8 cellular contexts compared by ENCODE assay signal in genomic region chr20:45771182-45771759, GRCh38. TPM values are rescaled to one million over a fixed set of nuclear protein-coding genes. Genes with fewer than 3 reads are reported as not detected.
DNase-seq lines count a peak whose midpoint lies in the region; ATAC-seq and TF ChIP-seq lines count a peak whose summit lies in the region.

No MANE protein-coding gene starts in this region.

- DNase-seq in GM12865 (ENCODE audit: low read depth), result peak; percentile 86
- DNase-seq in NCI-H1417 (lab: John Stamatoyannopoulos, UW), result peak; percentile 72 to 95 (median 77)
- peak; percentile 91 for DNase-seq in SW480 (ENCODE audit: low spot score)
- peak; percentile 91 for DNase-seq in adipocyte (ENCODE audit: low read depth)
- DNase-seq in left ventricle myocardium superior, result peak; percentile 83
- no peak for DNase-seq in vagina (ENCODE audit: extremely low spot score in 2 of 2)

- TF ChIP-seq CTCF in GM12865 (IDR thresholded peaks at IDR 0.05; ENCODE audit: insufficient read depth, low read depth, low read length, missing control alignments) (peak; percentile 83), vagina (IDR thresholded peaks at IDR 0.05) (peak; percentile 90 to 98 (median 98))

- H3K9ac ChIP-seq in adipocyte (ENCODE audit: low read length), result peak overlapping the region; percentile 69
- no peak overlapping the region for H3K9ac ChIP-seq in rectal smooth muscle tissue (ENCODE audit: low read length)

- H3K9me3 ChIP-seq in adipocyte (ENCODE audit: control insufficient read depth, low read length) (no peaks in the 10 kb centered on the region), vagina (no peaks in the 10 kb centered on the region)

- H3K4me1 ChIP-seq in adipocyte (ENCODE audit: control insufficient read depth, insufficient read depth, low read length) (peaks cover 15% of the 10 kb centered on the region), rectal smooth muscle tissue (ENCODE audit: control insufficient read depth, insufficient read depth, low read length) (peaks cover 9% of the 10 kb centered on the region), vagina (peaks cover 18% of the 10 kb centered on the region)

- H3K4me3 ChIP-seq in GM12865 (ENCODE audit: low read depth, low read length), result no peak overlapping the region
- H3K4me3 ChIP-seq in adipocyte (ENCODE audit: low read length), result no peak overlapping the region
- H3K4me3 ChIP-seq in rectal smooth muscle tissue (ENCODE audit: low read length), result no peak overlapping the region
- H3K4me3 ChIP-seq in vagina, result no peak overlapping the region

- no peaks in the 10 kb centered on the region for H3K36me3 ChIP-seq in adipocyte (ENCODE audit: control insufficient read depth, insufficient read depth, low read length, severe bottlenecking)
- no peaks in the 10 kb centered on the region for H3K36me3 ChIP-seq in rectal smooth muscle tissue (ENCODE audit: control insufficient read depth, insufficient read depth, low read length)
- no peaks in the 10 kb centered on the region for H3K36me3 ChIP-seq in vagina

- peak overlapping the region; percentile 70 for H3K27ac ChIP-seq in rectal smooth muscle tissue (ENCODE audit: low read depth, low read length)
- H3K27ac ChIP-seq in vagina, result peak overlapping the region; percentile 82

- TF ChIP-seq POLR2A in vagina (IDR thresholded peaks at IDR 0.05), result no peak

- ATAC-seq in left ventricle myocardium superior, result peak; percentile 86
- no peak for ATAC-seq in HG03378 (IDR thresholded peaks at IDR 0.05; ENCODE audit: unreplicated experiment)

- intact Hi-C loops in left ventricle myocardium superior (cut with micrococcal nuclease) (loop anchor here (10.0 kb wide), 1 partner anchor 446 kb away; no protein-coding TSS in a partner anchor), vagina (cut with DNase I) (loop anchor here (5.0 to 10.0 kb wide), 3 partner anchors 229 to 454 kb away; partner anchors contain the start of gene SYS1)

- no peaks in the 10 kb centered on the region for H3K27me3 ChIP-seq in adipocyte (replicated peaks; ENCODE audit: control insufficient read depth, insufficient read depth, low read length)
- H3K27me3 ChIP-seq in rectal smooth muscle tissue (ENCODE audit: control insufficient read depth, insufficient read depth, low read length), result no peaks in the 10 kb centered on the region
- no peaks in the 10 kb centered on the region for H3K27me3 ChIP-seq in vagina

RNA-seq across cellular contexts. Expression of gene WFDC3, which starts 20.4 kb away (rescaled TPM):
- total RNA-seq in left ventricle myocardium superior (not detected), vagina (not detected)

RNA-seq across cellular contexts. Expression of gene DNTTIP1, which starts 20.5 kb away (rescaled TPM):
- total RNA-seq in left ventricle myocardium superior (16.2 TPM), vagina (33.6 TPM)

RNA-seq across cellular contexts. Expression of gene UBE2C, which starts 41.2 kb away (rescaled TPM):
- total RNA-seq in left ventricle myocardium superior (1.0 TPM), vagina (7.6 TPM)

RNA-seq across cellular contexts. Expression of gene SPINT4, which starts 49.1 kb away (rescaled TPM):
- total RNA-seq in left ventricle myocardium superior, result not detected
- total RNA-seq in vagina, result not detected

RNA-seq across cellular contexts. Expression of gene TNNC2, which starts 55.8 kb away (rescaled TPM):
- total RNA-seq in left ventricle myocardium superior, result not detected
- total RNA-seq in vagina, result not detected

Comparison
In these comparisons a context has a peak if more than half of its experiments do, and no peak if none do; other contexts are left out.
1. DNase-seq: peak in GM12865 (single experiment), NCI-H1417 (3 of 3), SW480 (single experiment), adipocyte (single experiment) and left ventricle myocardium superior (single experiment); none in vagina (0 of 2).